1 cellular context compared by ENCODE assay signal in the genomic region with DNA sequence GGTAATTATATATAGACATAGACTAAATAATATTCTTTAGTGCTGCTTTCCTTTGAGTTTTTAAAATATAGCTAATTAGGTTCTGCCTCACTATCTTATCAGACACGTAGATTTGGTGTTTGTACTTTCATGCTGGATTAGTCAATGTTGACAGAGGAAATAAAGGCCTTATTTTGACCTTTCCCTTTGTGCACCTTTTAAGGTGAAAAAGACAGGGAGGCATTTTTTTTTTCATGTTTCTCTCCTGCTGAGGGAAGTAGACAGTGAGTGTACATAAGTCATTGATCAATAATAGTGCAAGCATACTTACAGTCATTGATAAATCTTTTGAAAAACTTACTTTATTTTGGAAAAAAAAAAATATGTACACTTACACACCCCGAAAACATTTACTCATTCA.
TF ChIP-seq lines count a peak whose summit lies in the region.

No MANE protein-coding gene starts in this region.

TF ChIP-seq in HepG2, 621 proteins besides CTCF, POLR2A, EP300 and RAD21 (continued from another document and continues in another):
- TF ChIP-seq, protein P1, sequence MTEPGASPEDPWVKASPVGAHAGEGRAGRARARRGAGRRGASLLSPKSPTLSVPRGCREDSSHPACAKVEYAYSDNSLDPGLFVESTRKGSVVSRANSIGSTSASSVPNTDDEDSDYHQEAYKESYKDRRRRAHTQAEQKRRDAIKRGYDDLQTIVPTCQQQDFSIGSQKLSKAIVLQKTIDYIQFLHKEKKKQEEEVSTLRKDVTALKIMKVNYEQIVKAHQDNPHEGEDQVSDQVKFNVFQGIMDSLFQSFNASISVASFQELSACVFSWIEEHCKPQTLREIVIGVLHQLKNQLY (CRISPR knock-in tag; IDR thresholded peaks at IDR 0.05): peak; percentile 50; the same call in 1 of the 2 replicates
- TF ChIP-seq SOX13 (IDR thresholded peaks at IDR 0.05) (no peak), SOX13 (CRISPR knock-in tag; conservative IDR thresholded peaks at IDR 0.05 in 1 of 2, IDR thresholded peaks at IDR 0.05 in 1 of 2) (peak in 1 of 2 experiments; percentile 92; a peak in 2 of 4 replicates), HDAC2 (CRISPR knock-in tag; IDR thresholded peaks at IDR 0.05) (peak; percentile 75), THAP11 (CRISPR knock-in tag; IDR thresholded peaks at IDR 0.05) (0 out of 2 replicates have a peak, but pooled peaks have one; percentile 33), HHEX (CRISPR knock-in tag; IDR thresholded peaks at IDR 0.05) (peak; percentile 82; the same call in 1 of the 2 replicates), POGZ (CRISPR knock-in tag; IDR thresholded peaks at IDR 0.05) (0 out of 2 replicates have a peak, but pooled peaks have one; percentile 27), ZFX (CRISPR knock-in tag; IDR thresholded peaks at IDR 0.05; ENCODE audit: low read depth) (no peak), PPARG (CRISPR knock-in tag; conservative IDR thresholded peaks at IDR 0.05) (peak; percentile 98), GATAD1 (CRISPR knock-in tag; IDR thresholded peaks at IDR 0.05) (0 out of 2 replicates have a peak, but pooled peaks have one; percentile 38), MED1 (CRISPR knock-in tag; IDR thresholded peaks at IDR 0.05) (peak; percentile 84), TCF7 (IDR thresholded peaks at IDR 0.05; ENCODE audit: low read depth) (peak; percentile 91), FOXP1 (IDR thresholded peaks at IDR 0.05) (no peak), FOXP1 (CRISPR knock-in tag; IDR thresholded peaks at IDR 0.05) (peak; percentile 79), ZNF768 (CRISPR knock-in tag; IDR thresholded peaks at IDR 0.05) (no peak), FOSL2 (CRISPR knock-in tag; IDR thresholded peaks at IDR 0.05) (peak; percentile 38; the same call in 1 of the 2 replicates), FOXO1 (CRISPR knock-in tag; IDR thresholded peaks at IDR 0.05) (peak; percentile 31; the same call in 1 of the 2 replicates), SRF (IDR thresholded peaks at IDR 0.05; ENCODE audit: low read depth, low read length) (peak; percentile 79; the same call in 1 of the 2 replicates), MAFF (IDR thresholded peaks at IDR 0.05; ENCODE audit: low read depth, low read length) (0 out of 2 replicates have a peak, but pooled peaks have one; percentile 28), BCL6 (CRISPR knock-in tag; IDR thresholded peaks at IDR 0.05) (peak; percentile 85), CBX5 (CRISPR knock-in tag; IDR thresholded peaks at IDR 0.05; ENCODE audit: borderline replicate concordance) (no peak), ZMYM4 (CRISPR knock-in tag; IDR thresholded peaks at IDR 0.05) (peak; percentile 20; the same call in 1 of the 2 replicates), ZNF724P (CRISPR knock-in tag; IDR thresholded peaks at IDR 0.05; ENCODE audit: borderline replicate concordance) (no peak), TBX3 (IDR thresholded peaks at IDR 0.05; ENCODE audit: borderline replicate concordance) (peak; percentile 85; the same call in 1 of the 2 replicates), ZNF572 (CRISPR knock-in tag; IDR thresholded peaks at IDR 0.05) (no peak), KLF6 (CRISPR knock-in tag; IDR thresholded peaks at IDR 0.05) (0 out of 2 replicates have a peak, but pooled peaks have one; percentile 25), SAP130 (CRISPR knock-in tag; IDR thresholded peaks at IDR 0.05; ENCODE audit: low read depth) (peak; percentile 26; the same call in 1 of the 2 replicates), SOX6 (IDR thresholded peaks at IDR 0.05) (no peak), SOX6 (CRISPR knock-in tag; IDR thresholded peaks at IDR 0.05) (peak; percentile 73), ISL2 (CRISPR knock-in tag; IDR thresholded peaks at IDR 0.05) (peak; percentile 97), ERF (CRISPR knock-in tag; IDR thresholded peaks at IDR 0.05) (no peak), CEBPG (CRISPR knock-in tag; IDR thresholded peaks at IDR 0.05) (peak; percentile 46; the same call in 1 of the 2 replicates)
- TF ChIP-seq, protein P2, sequence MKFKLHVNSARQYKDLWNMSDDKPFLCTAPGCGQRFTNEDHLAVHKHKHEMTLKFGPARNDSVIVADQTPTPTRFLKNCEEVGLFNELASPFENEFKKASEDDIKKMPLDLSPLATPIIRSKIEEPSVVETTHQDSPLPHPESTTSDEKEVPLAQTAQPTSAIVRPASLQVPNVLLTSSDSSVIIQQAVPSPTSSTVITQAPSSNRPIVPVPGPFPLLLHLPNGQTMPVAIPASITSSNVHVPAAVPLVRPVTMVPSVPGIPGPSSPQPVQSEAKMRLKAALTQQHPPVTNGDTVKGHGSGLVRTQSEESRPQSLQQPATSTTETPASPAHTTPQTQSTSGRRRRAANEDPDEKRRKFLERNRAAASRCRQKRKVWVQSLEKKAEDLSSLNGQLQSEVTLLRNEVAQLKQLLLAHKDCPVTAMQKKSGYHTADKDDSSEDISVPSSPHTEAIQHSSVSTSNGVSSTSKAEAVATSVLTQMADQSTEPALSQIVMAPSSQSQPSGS (CRISPR knock-in tag; IDR thresholded peaks at IDR 0.05): 0 out of 2 replicates have a peak, but pooled peaks have one; percentile 29
- TF ChIP-seq, protein P3, sequence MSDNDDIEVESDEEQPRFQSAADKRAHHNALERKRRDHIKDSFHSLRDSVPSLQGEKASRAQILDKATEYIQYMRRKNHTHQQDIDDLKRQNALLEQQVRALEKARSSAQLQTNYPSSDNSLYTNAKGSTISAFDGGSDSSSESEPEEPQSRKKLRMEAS (IDR thresholded peaks at IDR 0.05): 0 out of 2 replicates have a peak, but pooled peaks have one; percentile 11
- TF ChIP-seq, protein P4, sequence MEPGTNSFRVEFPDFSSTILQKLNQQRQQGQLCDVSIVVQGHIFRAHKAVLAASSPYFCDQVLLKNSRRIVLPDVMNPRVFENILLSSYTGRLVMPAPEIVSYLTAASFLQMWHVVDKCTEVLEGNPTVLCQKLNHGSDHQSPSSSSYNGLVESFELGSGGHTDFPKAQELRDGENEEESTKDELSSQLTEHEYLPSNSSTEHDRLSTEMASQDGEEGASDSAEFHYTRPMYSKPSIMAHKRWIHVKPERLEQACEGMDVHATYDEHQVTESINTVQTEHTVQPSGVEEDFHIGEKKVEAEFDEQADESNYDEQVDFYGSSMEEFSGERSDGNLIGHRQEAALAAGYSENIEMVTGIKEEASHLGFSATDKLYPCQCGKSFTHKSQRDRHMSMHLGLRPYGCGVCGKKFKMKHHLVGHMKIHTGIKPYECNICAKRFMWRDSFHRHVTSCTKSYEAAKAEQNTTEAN (CRISPR knock-in tag; conservative IDR thresholded peaks at IDR 0.05): peak; percentile 96
- TF ChIP-seq, protein P5, sequence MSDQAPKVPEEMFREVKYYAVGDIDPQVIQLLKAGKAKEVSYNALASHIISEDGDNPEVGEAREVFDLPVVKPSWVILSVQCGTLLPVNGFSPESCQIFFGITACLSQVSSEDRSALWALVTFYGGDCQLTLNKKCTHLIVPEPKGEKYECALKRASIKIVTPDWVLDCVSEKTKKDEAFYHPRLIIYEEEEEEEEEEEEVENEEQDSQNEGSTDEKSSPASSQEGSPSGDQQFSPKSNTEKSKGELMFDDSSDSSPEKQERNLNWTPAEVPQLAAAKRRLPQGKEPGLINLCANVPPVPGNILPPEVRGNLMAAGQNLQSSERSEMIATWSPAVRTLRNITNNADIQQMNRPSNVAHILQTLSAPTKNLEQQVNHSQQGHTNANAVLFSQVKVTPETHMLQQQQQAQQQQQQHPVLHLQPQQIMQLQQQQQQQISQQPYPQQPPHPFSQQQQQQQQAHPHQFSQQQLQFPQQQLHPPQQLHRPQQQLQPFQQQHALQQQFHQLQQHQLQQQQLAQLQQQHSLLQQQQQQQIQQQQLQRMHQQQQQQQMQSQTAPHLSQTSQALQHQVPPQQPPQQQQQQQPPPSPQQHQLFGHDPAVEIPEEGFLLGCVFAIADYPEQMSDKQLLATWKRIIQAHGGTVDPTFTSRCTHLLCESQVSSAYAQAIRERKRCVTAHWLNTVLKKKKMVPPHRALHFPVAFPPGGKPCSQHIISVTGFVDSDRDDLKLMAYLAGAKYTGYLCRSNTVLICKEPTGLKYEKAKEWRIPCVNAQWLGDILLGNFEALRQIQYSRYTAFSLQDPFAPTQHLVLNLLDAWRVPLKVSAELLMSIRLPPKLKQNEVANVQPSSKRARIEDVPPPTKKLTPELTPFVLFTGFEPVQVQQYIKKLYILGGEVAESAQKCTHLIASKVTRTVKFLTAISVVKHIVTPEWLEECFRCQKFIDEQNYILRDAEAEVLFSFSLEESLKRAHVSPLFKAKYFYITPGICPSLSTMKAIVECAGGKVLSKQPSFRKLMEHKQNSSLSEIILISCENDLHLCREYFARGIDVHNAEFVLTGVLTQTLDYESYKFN (CRISPR knock-in tag; conservative IDR thresholded peaks at IDR 0.05): peak; percentile 88
- TF ChIP-seq, protein P6, sequence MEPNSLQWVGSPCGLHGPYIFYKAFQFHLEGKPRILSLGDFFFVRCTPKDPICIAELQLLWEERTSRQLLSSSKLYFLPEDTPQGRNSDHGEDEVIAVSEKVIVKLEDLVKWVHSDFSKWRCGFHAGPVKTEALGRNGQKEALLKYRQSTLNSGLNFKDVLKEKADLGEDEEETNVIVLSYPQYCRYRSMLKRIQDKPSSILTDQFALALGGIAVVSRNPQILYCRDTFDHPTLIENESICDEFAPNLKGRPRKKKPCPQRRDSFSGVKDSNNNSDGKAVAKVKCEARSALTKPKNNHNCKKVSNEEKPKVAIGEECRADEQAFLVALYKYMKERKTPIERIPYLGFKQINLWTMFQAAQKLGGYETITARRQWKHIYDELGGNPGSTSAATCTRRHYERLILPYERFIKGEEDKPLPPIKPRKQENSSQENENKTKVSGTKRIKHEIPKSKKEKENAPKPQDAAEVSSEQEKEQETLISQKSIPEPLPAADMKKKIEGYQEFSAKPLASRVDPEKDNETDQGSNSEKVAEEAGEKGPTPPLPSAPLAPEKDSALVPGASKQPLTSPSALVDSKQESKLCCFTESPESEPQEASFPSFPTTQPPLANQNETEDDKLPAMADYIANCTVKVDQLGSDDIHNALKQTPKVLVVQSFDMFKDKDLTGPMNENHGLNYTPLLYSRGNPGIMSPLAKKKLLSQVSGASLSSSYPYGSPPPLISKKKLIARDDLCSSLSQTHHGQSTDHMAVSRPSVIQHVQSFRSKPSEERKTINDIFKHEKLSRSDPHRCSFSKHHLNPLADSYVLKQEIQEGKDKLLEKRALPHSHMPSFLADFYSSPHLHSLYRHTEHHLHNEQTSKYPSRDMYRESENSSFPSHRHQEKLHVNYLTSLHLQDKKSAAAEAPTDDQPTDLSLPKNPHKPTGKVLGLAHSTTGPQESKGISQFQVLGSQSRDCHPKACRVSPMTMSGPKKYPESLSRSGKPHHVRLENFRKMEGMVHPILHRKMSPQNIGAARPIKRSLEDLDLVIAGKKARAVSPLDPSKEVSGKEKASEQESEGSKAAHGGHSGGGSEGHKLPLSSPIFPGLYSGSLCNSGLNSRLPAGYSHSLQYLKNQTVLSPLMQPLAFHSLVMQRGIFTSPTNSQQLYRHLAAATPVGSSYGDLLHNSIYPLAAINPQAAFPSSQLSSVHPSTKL (CRISPR knock-in tag; IDR thresholded peaks at IDR 0.05): peak; percentile 95
- TF ChIP-seq, protein P7, sequence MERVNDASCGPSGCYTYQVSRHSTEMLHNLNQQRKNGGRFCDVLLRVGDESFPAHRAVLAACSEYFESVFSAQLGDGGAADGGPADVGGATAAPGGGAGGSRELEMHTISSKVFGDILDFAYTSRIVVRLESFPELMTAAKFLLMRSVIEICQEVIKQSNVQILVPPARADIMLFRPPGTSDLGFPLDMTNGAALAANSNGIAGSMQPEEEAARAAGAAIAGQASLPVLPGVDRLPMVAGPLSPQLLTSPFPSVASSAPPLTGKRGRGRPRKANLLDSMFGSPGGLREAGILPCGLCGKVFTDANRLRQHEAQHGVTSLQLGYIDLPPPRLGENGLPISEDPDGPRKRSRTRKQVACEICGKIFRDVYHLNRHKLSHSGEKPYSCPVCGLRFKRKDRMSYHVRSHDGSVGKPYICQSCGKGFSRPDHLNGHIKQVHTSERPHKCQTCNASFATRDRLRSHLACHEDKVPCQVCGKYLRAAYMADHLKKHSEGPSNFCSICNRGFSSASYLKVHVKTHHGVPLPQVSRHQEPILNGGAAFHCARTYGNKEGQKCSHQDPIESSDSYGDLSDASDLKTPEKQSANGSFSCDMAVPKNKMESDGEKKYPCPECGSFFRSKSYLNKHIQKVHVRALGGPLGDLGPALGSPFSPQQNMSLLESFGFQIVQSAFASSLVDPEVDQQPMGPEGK (CRISPR knock-in tag; IDR thresholded peaks at IDR 0.05): peak; percentile 21; the same call in 1 of the 2 replicates
- TF ChIP-seq, protein P8, sequence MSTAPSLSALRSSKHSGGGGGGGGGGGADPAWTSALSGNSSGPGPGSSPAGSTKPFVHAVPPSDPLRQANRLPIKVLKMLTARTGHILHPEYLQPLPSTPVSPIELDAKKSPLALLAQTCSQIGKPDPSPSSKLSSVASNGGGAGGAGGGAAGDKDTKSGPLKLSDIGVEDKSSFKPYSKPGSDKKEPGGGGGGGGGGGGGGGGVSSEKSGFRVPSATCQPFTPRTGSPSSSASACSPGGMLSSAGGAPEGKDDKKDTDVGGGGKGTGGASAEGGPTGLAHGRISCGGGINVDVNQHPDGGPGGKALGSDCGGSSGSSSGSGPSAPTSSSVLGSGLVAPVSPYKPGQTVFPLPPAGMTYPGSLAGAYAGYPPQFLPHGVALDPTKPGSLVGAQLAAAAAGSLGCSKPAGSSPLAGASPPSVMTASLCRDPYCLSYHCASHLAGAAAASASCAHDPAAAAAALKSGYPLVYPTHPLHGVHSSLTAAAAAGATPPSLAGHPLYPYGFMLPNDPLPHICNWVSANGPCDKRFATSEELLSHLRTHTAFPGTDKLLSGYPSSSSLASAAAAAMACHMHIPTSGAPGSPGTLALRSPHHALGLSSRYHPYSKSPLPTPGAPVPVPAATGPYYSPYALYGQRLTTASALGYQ (CRISPR knock-in tag; IDR thresholded peaks at IDR 0.05): peak; percentile 66; the same call in 1 of the 2 replicates
- TF ChIP-seq, protein P9, sequence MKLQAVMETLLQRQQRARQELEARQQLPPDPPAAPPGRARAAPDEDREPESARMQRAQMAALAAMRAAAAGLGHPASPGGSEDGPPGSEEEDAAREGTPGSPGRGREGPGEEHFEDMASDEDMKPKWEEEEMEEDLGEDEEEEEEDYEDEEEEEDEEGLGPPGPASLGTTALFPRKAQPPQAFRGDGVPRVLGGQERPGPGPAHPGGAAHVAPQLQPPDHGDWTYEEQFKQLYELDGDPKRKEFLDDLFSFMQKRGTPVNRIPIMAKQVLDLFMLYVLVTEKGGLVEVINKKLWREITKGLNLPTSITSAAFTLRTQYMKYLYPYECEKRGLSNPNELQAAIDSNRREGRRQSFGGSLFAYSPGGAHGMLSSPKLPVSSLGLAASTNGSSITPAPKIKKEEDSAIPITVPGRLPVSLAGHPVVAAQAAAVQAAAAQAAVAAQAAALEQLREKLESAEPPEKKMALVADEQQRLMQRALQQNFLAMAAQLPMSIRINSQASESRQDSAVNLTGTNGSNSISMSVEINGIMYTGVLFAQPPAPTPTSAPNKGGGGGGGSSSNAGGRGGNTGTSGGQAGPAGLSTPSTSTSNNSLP (IDR thresholded peaks at IDR 0.05; ENCODE audit: low read depth, low read length): peak; percentile 82
- TF ChIP-seq, protein P10, sequence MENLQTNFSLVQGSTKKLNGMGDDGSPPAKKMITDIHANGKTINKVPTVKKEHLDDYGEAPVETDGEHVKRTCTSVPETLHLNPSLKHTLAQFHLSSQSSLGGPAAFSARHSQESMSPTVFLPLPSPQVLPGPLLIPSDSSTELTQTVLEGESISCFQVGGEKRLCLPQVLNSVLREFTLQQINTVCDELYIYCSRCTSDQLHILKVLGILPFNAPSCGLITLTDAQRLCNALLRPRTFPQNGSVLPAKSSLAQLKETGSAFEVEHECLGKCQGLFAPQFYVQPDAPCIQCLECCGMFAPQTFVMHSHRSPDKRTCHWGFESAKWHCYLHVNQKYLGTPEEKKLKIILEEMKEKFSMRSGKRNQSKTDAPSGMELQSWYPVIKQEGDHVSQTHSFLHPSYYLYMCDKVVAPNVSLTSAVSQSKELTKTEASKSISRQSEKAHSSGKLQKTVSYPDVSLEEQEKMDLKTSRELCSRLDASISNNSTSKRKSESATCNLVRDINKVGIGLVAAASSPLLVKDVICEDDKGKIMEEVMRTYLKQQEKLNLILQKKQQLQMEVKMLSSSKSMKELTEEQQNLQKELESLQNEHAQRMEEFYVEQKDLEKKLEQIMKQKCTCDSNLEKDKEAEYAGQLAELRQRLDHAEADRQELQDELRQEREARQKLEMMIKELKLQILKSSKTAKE (CRISPR knock-in tag; IDR thresholded peaks at IDR 0.05; ENCODE audit: borderline replicate concordance): peak; percentile 29; the same call in 1 of the 2 replicates
